ENCODE assay signal across 22 cellular contexts in genomic region chr1:215556996-215557395, GRCh38.
"Had no signal": no experiment of that assay in that cellular context is flagged by ENCODE, and none has a peak within 500 bp of the region (broad histone marks: within the 10 kb centered on the region; RNA-seq: fewer than 3 reads in every experiment).

No MANE protein-coding gene starts in this region.

- ATAC-seq: activated CD8-positive, alpha-beta memory T cell treated with anti-CD3 and anti-CD28 coated beads, Interleukin-2, amount 10 ng/mL, durations not matched to agents 7 days and 5 days had no signal

- H3K4me1 ChIP-seq: breast epithelium, colonic mucosa had no signal

- H3K27ac Mint-ChIP-seq: activated B cell treated with CpG ODN at 0.5 μM for 24 hours; activated CD4-positive, alpha-beta T cell treated with anti-CD3 and anti-CD28 coated beads, Interleukin-2, amount 10 ng/mL, durations not matched to agents 24 days and 14 days; activated CD8-positive, alpha-beta memory T cell treated with anti-CD3 and anti-CD28 coated beads, Interleukin-2, amount 10 ng/mL, durations not matched to agents 7 days and 5 days; activated naive CD4-positive, alpha-beta T cell treated with anti-CD3 and anti-CD28 coated beads, Interleukin-2, amount 50 U/mL, for 24 hours; activated T-cell treated with anti-CD3 and anti-CD28 coated beads, Interleukin-2, amount 50 U/mL, for 24 hours; activated T-helper 1 cell treated with anti-CD3 and anti-CD28 coated beads, Interleukin-12 subunit alpha, Interleukin-12 subunit beta, Interleukin-2, Interleukin-4 antibody, amounts not matched to agents 30 ng/mL and 10 ng/mL and 1 ng/mL, durations not matched to agents 14 hours and 24 hours and 36 hours; T-helper 1 cell treated with Interleukin-12 subunit alpha and Interleukin-12 subunit beta and Interleukin-4 antibody, amounts not matched to agents 30 μg/mL and 1 μg/mL, for 36 hours had no signal

- H3K4me3 Mint-ChIP-seq: activated B cell treated with CpG ODN at 0.5 μM for 24 hours; activated CD4-positive, alpha-beta T cell treated with anti-CD3 and anti-CD28 coated beads, Interleukin-2, amount 10 ng/mL, durations not matched to agents 24 days and 14 days; activated CD8-positive, alpha-beta memory T cell treated with anti-CD3 and anti-CD28 coated beads, Interleukin-2, amount 10 ng/mL, durations not matched to agents 7 days and 5 days; activated naive CD4-positive, alpha-beta T cell treated with anti-CD3 and anti-CD28 coated beads, Interleukin-2, amount 50 U/mL, for 24 hours; activated T-cell treated with anti-CD3 and anti-CD28 coated beads, Interleukin-2, amount 50 U/mL, for 24 hours; activated T-helper 1 cell treated with anti-CD3 and anti-CD28 coated beads, Interleukin-12 subunit alpha, Interleukin-12 subunit beta, Interleukin-2, Interleukin-4 antibody, amounts not matched to agents 30 ng/mL and 10 ng/mL and 1 ng/mL, durations not matched to agents 14 hours and 24 hours and 36 hours; T-helper 1 cell treated with Interleukin-12 subunit alpha and Interleukin-12 subunit beta and Interleukin-4 antibody, amounts not matched to agents 30 μg/mL and 1 μg/mL, for 36 hours had no signal

- DNase-seq: activated B cell treated with CpG ODN at 0.5 μM for 24 hours; activated CD4-positive, alpha-beta T cell treated with anti-CD3 and anti-CD28 coated beads for 1 hour; activated CD4-positive, alpha-beta T cell treated with anti-CD3 and anti-CD28 coated beads, Interleukin-2, amount 10 ng/mL, durations not matched to agents 24 days and 14 days; activated CD4-positive, alpha-beta T cell treated with anti-CD3 and anti-CD28 coated beads, Interleukin-2, amount 50 U/mL, for 48 hours; activated CD8-positive, alpha-beta memory T cell treated with anti-CD3 and anti-CD28 coated beads, Interleukin-2, amount 10 ng/mL, durations not matched to agents 7 days and 5 days; activated effector memory CD4-positive, alpha-beta T cell treated with Interleukin-2 at 50 U/mL for 16 hours; activated naive CD4-positive, alpha-beta T cell; activated T-cell treated with anti-CD3 and anti-CD28 coated beads, Interleukin-2, amount 50 U/mL, for 24 hours; aorta; caudate nucleus; colonic mucosa; Kasumi-1; NCI-H1417; NCI-H1930; NCI-H2107; NCI-H510A treated with DMSO at 0.1 percent for 48 hours; Peyer's patch; SHP77 had no signal

- H3K27me3 Mint-ChIP-seq: activated CD8-positive, alpha-beta memory T cell treated with anti-CD3 and anti-CD28 coated beads, Interleukin-2, amount 10 ng/mL, durations not matched to agents 7 days and 5 days had no signal

- H3K9me3 ChIP-seq: colonic mucosa, Peyer's patch had no signal

- H3K36me3 ChIP-seq: breast epithelium, colonic mucosa, Peyer's patch had no signal

- H3K4me1 Mint-ChIP-seq: activated B cell treated with CpG ODN at 0.5 μM for 24 hours; activated CD4-positive, alpha-beta T cell treated with anti-CD3 and anti-CD28 coated beads, Interleukin-2, amount 10 ng/mL, durations not matched to agents 24 days and 14 days; activated CD8-positive, alpha-beta memory T cell treated with anti-CD3 and anti-CD28 coated beads, Interleukin-2, amount 10 ng/mL, durations not matched to agents 7 days and 5 days; activated naive CD4-positive, alpha-beta T cell treated with anti-CD3 and anti-CD28 coated beads, Interleukin-2, amount 50 U/mL, for 24 hours had no signal

- H3K27ac ChIP-seq: breast epithelium, colonic mucosa had no signal

- H3K4me3 ChIP-seq: breast epithelium, colonic mucosa, Peyer's patch had no signal
